Comparison of ENCODE assay signal across 2 cellular contexts in genomic region chr7:48177271-48177670, GRCh38.
TF ChIP-seq lines count a peak whose summit lies in the region.

No MANE protein-coding gene starts in this region.

TF ChIP-seq in GM23338, 12 proteins besides CTCF, POLR2A, EP300 and RAD21:
- TF ChIP-seq STAT1 (IDR thresholded peaks at IDR 0.05; ENCODE audit: unreplicated experiment) (no peak), ZNF331 (CRISPR knock-in tag; IDR thresholded peaks at IDR 0.05; ENCODE audit: low read depth) (no peak), CREB1 (CRISPR knock-in tag; IDR thresholded peaks at IDR 0.05; ENCODE audit: low read depth) (no peak), ZNF462 (CRISPR knock-in tag; IDR thresholded peaks at IDR 0.05) (no peak), ETS1 (IDR thresholded peaks at IDR 0.05) (no peak), EZH2phosphoT487 (IDR thresholded peaks at IDR 0.05; ENCODE audit: unreplicated experiment) (no peak)

TF ChIP-seq in H1, 55 proteins besides CTCF, POLR2A, EP300 and RAD21:
- TF ChIP-seq CEBPB (IDR thresholded peaks at IDR 0.05; ENCODE audit: low read depth, low read length) (no peak), EGR1 (IDR thresholded peaks at IDR 0.05; ENCODE audit: borderline replicate concordance, low read depth, low read length) (no peak), ZNF274 (IDR thresholded peaks at IDR 0.05; ENCODE audit: borderline replicate concordance, extremely low read depth, low read length) (no peak), ATF3 (IDR thresholded peaks at IDR 0.05; ENCODE audit: insufficient read depth, low read depth, low read length) (no peak), NANOG (IDR thresholded peaks at IDR 0.05; ENCODE audit: insufficient read depth, low read depth, low read length, poor library complexity, severe bottlenecking) (no peak), CHD1 (IDR thresholded peaks at IDR 0.05; ENCODE audit: low read depth, low read length) (no peak), POLR2AphosphoS5 (IDR thresholded peaks at IDR 0.05; ENCODE audit: low read depth, low read length) (no peak), TBP (IDR thresholded peaks at IDR 0.05; ENCODE audit: low read depth, low read length) (no peak), SIN3A (conservative IDR thresholded peaks at IDR 0.05 in 1 of 2, IDR thresholded peaks at IDR 0.05 in 1 of 2; ENCODE audit: low read depth in 1 of 2, low read length in 2 of 2) (no peak)
